In the genomic region with DNA sequence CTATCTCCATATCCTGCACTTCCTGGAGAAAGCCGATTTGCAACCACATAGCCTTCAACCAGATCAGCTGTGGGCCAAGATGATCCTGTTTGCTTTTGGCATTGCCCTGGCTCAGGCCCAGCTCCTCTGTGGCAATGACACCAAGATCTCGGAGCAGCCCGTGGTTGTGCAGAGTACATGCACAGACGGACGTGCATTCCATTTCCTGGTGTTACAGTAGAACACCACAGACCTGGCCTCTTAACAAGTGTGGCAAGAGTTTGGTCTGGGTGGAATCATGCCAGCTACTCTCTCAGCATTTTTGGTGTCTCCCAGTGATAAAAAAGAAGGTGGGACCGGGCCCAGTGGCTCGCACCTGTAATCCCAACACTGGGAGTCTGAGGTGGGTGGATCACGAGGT, we compare ENCODE assay signal across 20 cellular contexts. TPM values are rescaled to one million over a fixed set of nuclear protein-coding genes. Genes with fewer than 3 reads are reported as not detected.
DNase-seq lines count a peak whose midpoint lies in the region; ATAC-seq and TF ChIP-seq lines count a peak whose summit lies in the region.
"Had no signal": no experiment of that assay in that cellular context is flagged by ENCODE, and none has a peak within 500 bp of the region (broad histone marks: within the 10 kb centered on the region; RNA-seq: fewer than 3 reads in every experiment).

No MANE protein-coding gene starts in this region.

- no peak overlapping the region for H2AFZ ChIP-seq in PC-9
- H2AFZ ChIP-seq: GM23248 had no signal

- BruUV-seq in PC-9 (replicated peaks; lab: Mats Ljungman, UMichigan): TSS peak; percentile 75

- no peak overlapping the region for H3K4me3 Mint-ChIP-seq in natural killer cell treated with Interleukin-12 subunit alpha and Interleukin-12 subunit beta and Interleukin-15 and Interleukin-18, amount 100 ng/mL, for 72 hours
- H3K4me3 Mint-ChIP-seq in natural killer cell: no peak overlapping the region
- H3K4me3 Mint-ChIP-seq in endothelial cell (ENCODE audit: unreplicated experiment): no peak overlapping the region

- H3K36me3 ChIP-seq in PC-9 (ENCODE audit: low read depth): 0 out of 2 replicates have a peak, but pooled peaks cover 9% of the 10 kb centered on the region

- CTCF ChIA-PET in PC-9 (lab: Charles Lee): interaction anchor here (1.0 to 1.2 kb wide), 2 partner anchors 73 to 162 kb away, joined by 4 to 12 read pairs; no protein-coding TSS in a partner anchor

- peak overlapping the region in 1 of 2 donors; percentile 45 for H3K27ac Mint-ChIP-seq in natural killer cell treated with Interleukin-12 subunit alpha and Interleukin-12 subunit beta and Interleukin-15 and Interleukin-18, amount 100 ng/mL, for 72 hours
- no peak overlapping the region for H3K27ac Mint-ChIP-seq in natural killer cell
- no peak overlapping the region for H3K27ac Mint-ChIP-seq in endothelial cell (ENCODE audit: unreplicated experiment)

- H3F3A ChIP-seq in PC-9 (ENCODE audit: insufficient read depth, low read depth): peaks cover 11% of the 10 kb centered on the region; the same call in 1 of the 2 replicates

- ATAC-seq in natural killer cell treated with Interleukin-12 subunit alpha and Interleukin-12 subunit beta and Interleukin-15 and Interleukin-18, amount 100 ng/mL, for 72 hours: peak; percentile 41 to 45
- no peak for ATAC-seq in natural killer cell
- ATAC-seq: sciatic nerve had no signal

- H3K27me3 Mint-ChIP-seq in natural killer cell treated with Interleukin-12 subunit alpha and Interleukin-12 subunit beta and Interleukin-15 and Interleukin-18, amount 100 ng/mL, for 72 hours: no peaks in the 10 kb centered on the region
- no peaks in the 10 kb centered on the region for H3K27me3 Mint-ChIP-seq in natural killer cell (ENCODE audit: low read depth in 2 of 2)
- peaks cover 4% of the 10 kb centered on the region for H3K27me3 Mint-ChIP-seq in endothelial cell (ENCODE audit: unreplicated experiment)

- H3K9me3 Mint-ChIP-seq in natural killer cell treated with Interleukin-12 subunit alpha and Interleukin-12 subunit beta and Interleukin-15 and Interleukin-18, amount 100 ng/mL, for 72 hours: no peaks in the 10 kb centered on the region
- H3K9me3 Mint-ChIP-seq in natural killer cell: no peaks in the 10 kb centered on the region
- no peaks in the 10 kb centered on the region for H3K9me3 Mint-ChIP-seq in endothelial cell (ENCODE audit: unreplicated experiment)

- peaks cover 36% of the 10 kb centered on the region; the same call in 1 of the 2 replicates for H3K79me2 ChIP-seq in PC-9 (ENCODE audit: low read depth)

- intact Hi-C loops in natural killer cell (cut with micrococcal nuclease): no loop called here
- intact Hi-C loops in PC-9 (cut with micrococcal nuclease; ENCODE audit: unreplicated experiment): no loop called here

- no peak for TF ChIP-seq CTCF in natural killer cell (IDR thresholded peaks at IDR 0.05)
- TF ChIP-seq CTCF in PC-9 (conservative IDR thresholded peaks at IDR 0.05): no peak
- no peak for TF ChIP-seq CTCF in epithelial cell of esophagus (IDR thresholded peaks at IDR 0.05; ENCODE audit: insufficient read depth, low read depth, low read length, missing control alignments)
- no peak for TF ChIP-seq CTCF in endothelial cell (IDR thresholded peaks at IDR 0.05; ENCODE audit: unreplicated experiment)

- peak overlapping the region; percentile 66 for H3K4me2 ChIP-seq in PC-9
- H3K4me2 ChIP-seq: KMS-11 had no signal

- H3K4me1 ChIP-seq in PC-9 (replicated peaks; ENCODE audit: insufficient read depth): peaks cover 13% of the 10 kb centered on the region
- H3K4me1 ChIP-seq: tibial artery had no signal

- peak overlapping the region; percentile 35; the same call in 1 of the 2 replicates for H3K4me3 ChIP-seq in PC-9
- H3K4me3 ChIP-seq in epithelial cell of esophagus (ENCODE audit: low read length): no peak overlapping the region
- H3K4me3 ChIP-seq: GM23248, lung, tibial artery had no signal

- H3K9me2 ChIP-seq in PC-9 (ENCODE audit: insufficient read depth): no peaks in the 10 kb centered on the region

- peaks cover 55 to 61% of the 10 kb centered on the region in 2 donors for H3K4me1 Mint-ChIP-seq in natural killer cell treated with Interleukin-12 subunit alpha and Interleukin-12 subunit beta and Interleukin-15 and Interleukin-18, amount 100 ng/mL, for 72 hours (ENCODE audit: low read depth in 2 of 2)
- H3K4me1 Mint-ChIP-seq in natural killer cell (peaks cover 51 to 66% of the 10 kb centered on the region in 2 donors), endothelial cell (ENCODE audit: unreplicated experiment) (peaks cover 9% of the 10 kb centered on the region)

- DNase-seq in natural killer cell treated with Interleukin-12 subunit alpha and Interleukin-12 subunit beta and Interleukin-15 and Interleukin-18, amount 100 ng/mL, for 72 hours (ENCODE audit: low spot score): no peak
- DNase-seq in natural killer cell: no peak
- DNase-seq in PC-9: peak; percentile 71 to 96
- peak; percentile 25 for DNase-seq in epithelial cell of esophagus (ENCODE audit: low read depth)
- no peak for DNase-seq in stimulated activated naive CD4-positive, alpha-beta T cell treated with Interleukin-2 at 50 U/mL for 16 hours (lab: John Stamatoyannopoulos, UW)
- no peak for DNase-seq in endothelial cell (ENCODE audit: low spot score)
- no peak for DNase-seq in pons (ENCODE audit: low spot score)
- no peak for DNase-seq in T1000 (lab: John Stamatoyannopoulos, UW)
- DNase-seq: anterior cingulate cortex; effector memory CD4-positive, alpha-beta T cell; GM23248; head of caudate nucleus; NCI-H2171; NCI-H69; SHP77; stimulated activated naive CD4-positive, alpha-beta T cell; tibial artery had no signal

- H3K36me3 Mint-ChIP-seq in natural killer cell treated with Interleukin-12 subunit alpha and Interleukin-12 subunit beta and Interleukin-15 and Interleukin-18, amount 100 ng/mL, for 72 hours: peaks cover 11% of the 10 kb centered on the region
- H3K36me3 Mint-ChIP-seq in natural killer cell: no peaks in the 10 kb centered on the region
- H3K36me3 Mint-ChIP-seq in endothelial cell (ENCODE audit: low read depth, unreplicated experiment): peaks cover 11% of the 10 kb centered on the region

- POLR2A ChIA-PET in PC-9 (lab: Charles Lee; ENCODE audit: unreplicated experiment): interaction anchor here (0.5 to 1.0 kb wide), 7 partner anchors 9 to 470 kb away, joined by 3 to 9 read pairs (median 5); no protein-coding TSS in a partner anchor

- no peaks in the 10 kb centered on the region for H3K9me3 ChIP-seq in PC-9 (ENCODE audit: insufficient read depth, low read depth)
- H3K9me3 ChIP-seq: tibial artery had no signal

- no peaks in the 10 kb centered on the region for H3K27me3 ChIP-seq in PC-9 (ENCODE audit: insufficient read depth, low read depth)
- H3K27me3 ChIP-seq: tibial artery had no signal

- H4K20me1 ChIP-seq in PC-9 (ENCODE audit: insufficient read depth): no peaks in the 10 kb centered on the region; the same call in 1 of the 2 replicates

- H3K27ac ChIP-seq in PC-9: peak overlapping the region; percentile 62
- H3K27ac ChIP-seq: GM23248, KMS-11, tibial artery had no signal

RNA-seq across cellular contexts. Expression of a gene that starts 20.0 kb away (rescaled TPM):
- 10 to 100 TPM; 26.2 to 47.7 TPM for total RNA-seq in natural killer cell treated with Interleukin-12 subunit alpha and Interleukin-12 subunit beta and Interleukin-15 and Interleukin-18, amount 100 ng/mL, for 72 hours
- total RNA-seq in natural killer cell (10 to 100 TPM; 49.8 to 55.8 (median 54.5) TPM), PC-9 (2021) (19.0 and 19.6 TPM in 2 replicates), endothelial cell (ENCODE audit: unreplicated experiment) (17.3 TPM)

Comparison
In these comparisons a context has a peak if more than half of its experiments do, and no peak if none do; other contexts are left out.
1. ATAC-seq: peak in natural killer cell treated with Interleukin-12 subunit alpha and Interleukin-12 subunit beta and Interleukin-15 and Interleukin-18, amount 100 ng/mL, for 72 hours (2 of 2); none in natural killer cell (0 of 3).
2. DNase-seq: peak in PC-9 (2 of 2) and epithelial cell of esophagus (single experiment); none in natural killer cell treated with Interleukin-12 subunit alpha and Interleukin-12 subunit beta and Interleukin-15 and Interleukin-18, amount 100 ng/mL, for 72 hours (single experiment), natural killer cell (single experiment), stimulated activated naive CD4-positive, alpha-beta T cell treated with Interleukin-2 at 50 U/mL for 16 hours (single experiment), endothelial cell (single experiment), pons (single experiment) and T1000 (single experiment).